ENCODE assay signal across 8 cellular contexts in genomic region chr14:94423465-94424056, GRCh38. TPM values are rescaled to one million over a fixed set of nuclear protein-coding genes. Genes with fewer than 3 reads are reported as not detected.
A peak's percentile ranks its signal among the peaks of the same experiment; 100 is the strongest.
DNase-seq lines count a peak whose midpoint lies in the region; ATAC-seq and TF ChIP-seq lines count a peak whose summit lies in the region.

No MANE protein-coding gene starts in this region.

- H3K79me1 ChIP-seq in neuronal stem cell (ENCODE audit: low read depth, low read length), result no peaks in the 10 kb centered on the region

- no peak overlapping the region for H2AK5ac ChIP-seq in neuronal stem cell (ENCODE audit: low read depth, low read length)

- ATAC-seq in GM18909 (IDR thresholded peaks at IDR 0.05; ENCODE audit: poor library complexity, unreplicated experiment), result peak; percentile 65
- no peak for ATAC-seq in HG03521 (IDR thresholded peaks at IDR 0.05; ENCODE audit: unreplicated experiment)

- H2BK15ac ChIP-seq in neuronal stem cell (ENCODE audit: low read length), result no peak overlapping the region

- intact Hi-C loops in transverse colon (cut with DNase I; ENCODE audit: low total_unique reads), result no loop called here

- H3K4me1 ChIP-seq in neuronal stem cell (ENCODE audit: control insufficient read depth in 2 of 2, insufficient read depth in 1 of 2, low read depth in 1 of 2, low read length in 2 of 2) (peaks cover 0 to 3% of the 10 kb centered on the region in 2 donors), transverse colon (peaks cover 0 to 4% (median 0%) of the 10 kb centered on the region in 4 donors)

- TF ChIP-seq CTCF in fibroblast of pulmonary artery (IDR thresholded peaks at IDR 0.05; ENCODE audit: low read length, missing control alignments), result peak; percentile 86
- TF ChIP-seq CTCF in transverse colon (IDR thresholded peaks at IDR 0.05), result peak; percentile 32 to 65 (median 52)

- H3K14ac ChIP-seq in neuronal stem cell (ENCODE audit: low read length), result no peak overlapping the region

- H2BK5ac ChIP-seq in neuronal stem cell (ENCODE audit: low read length), result no peak overlapping the region

- no CpG with 5 or more reads among the region's 13 CpGs for WGBS in neuronal stem cell (ENCODE audit: extremely low coverage in 2 of 2, insufficient read length in 2 of 2, insufficient replicate concordance in 1 of 2), 2 donors
- 0 to 15% methylated on average over 1 to 13 of the region's 13 CpGs for WGBS in transverse colon (ENCODE audit: low coverage in 1 of 2), 2 donors

- H3K27ac ChIP-seq in neuronal stem cell (replicated peaks; ENCODE audit: low read length) (no peak overlapping the region), transverse colon (no peak overlapping the region)

- H3K9ac ChIP-seq in neuronal stem cell (ENCODE audit: low read depth, low read length, poor library complexity), result no peak overlapping the region

- DNase-seq in Ammon's horn (ENCODE audit: low spot score) (peak; percentile 67), NCI-H1930 (lab: John Stamatoyannopoulos, UW) (peak; percentile 22 to 49), fibroblast of pulmonary artery (ENCODE audit: low read depth) (peak; percentile 79), neuronal stem cell (ENCODE audit: low spot score) (peak; percentile 72), transverse colon (peak; percentile 73)
- DNase-seq in activated CD4-positive, alpha-beta T cell treated with anti-CD3 and anti-CD28 coated beads, Interleukin-2, amount 50 U/mL, for 48 hours, result peak; percentile 59 to 73

- H3K4ac ChIP-seq in neuronal stem cell (ENCODE audit: low read length), result no peak overlapping the region

- H3K18ac ChIP-seq in neuronal stem cell (ENCODE audit: low read length), result no peak overlapping the region

- H3K4me3 ChIP-seq in fibroblast of pulmonary artery (replicated peaks; ENCODE audit: low read depth, low read length) (no peak overlapping the region), neuronal stem cell (ENCODE audit: low read length in 2 of 2) (no peak overlapping the region), transverse colon (no peak overlapping the region)

- no peak overlapping the region for H4K91ac ChIP-seq in neuronal stem cell (ENCODE audit: low read depth, low read length, poor library complexity)

- H3K36me3 ChIP-seq in neuronal stem cell (replicated peaks in 1 of 2; ENCODE audit: control insufficient read depth in 2 of 2, insufficient read depth in 2 of 2, low read length in 2 of 2) (no peaks in the 10 kb centered on the region), transverse colon (no peaks in the 10 kb centered on the region)

- no peak for TF ChIP-seq POLR2A in transverse colon (IDR thresholded peaks at IDR 0.05)

- no peak for TF ChIP-seq EP300 in transverse colon (IDR thresholded peaks at IDR 0.05; ENCODE audit: low read depth)

- H3K23ac ChIP-seq in neuronal stem cell (ENCODE audit: low read depth, low read length, poor library complexity), result no peak overlapping the region

- H2BK120ac ChIP-seq in neuronal stem cell (ENCODE audit: low read depth, low read length), result no peak overlapping the region

- H3K27me3 ChIP-seq in neuronal stem cell (ENCODE audit: control insufficient read depth in 3 of 3, insufficient read depth in 3 of 3, low read depth in 1 of 3, low read length in 3 of 3), result no peaks in the 10 kb centered on the region
- H3K27me3 ChIP-seq in transverse colon, result peaks cover 32% of the 10 kb centered on the region

- in situ Hi-C loops in transverse colon (cut with MboI; ENCODE audit: low pct_ligation_motif_present in 1 of 4, low pct_unique_long_range_greater_than_20kb in 1 of 4, low sequenced_read_pairs in 3 of 4), result no loop called here

- no peak overlapping the region for H2BK12ac ChIP-seq in neuronal stem cell (ENCODE audit: low read length)

- no peak overlapping the region for H2AFZ ChIP-seq in neuronal stem cell (ENCODE audit: low read length)

- H3K9me3 ChIP-seq in neuronal stem cell (replicated peaks in 1 of 2; ENCODE audit: control insufficient read depth in 2 of 2, insufficient read depth in 1 of 2, low read depth in 1 of 2, low read length in 2 of 2) (peaks cover 0 to 2% of the 10 kb centered on the region in 2 donors), transverse colon (no peaks in the 10 kb centered on the region)

- H3K4me2 ChIP-seq in neuronal stem cell (ENCODE audit: insufficient read depth, low read length, poor library complexity, severe bottlenecking), result no peak overlapping the region

- no peak overlapping the region for H4K8ac ChIP-seq in neuronal stem cell (ENCODE audit: low read depth, low read length)

RNA-seq across cellular contexts. Expression of gene SERPINA11, which starts 29.0 kb away (rescaled TPM):
- polyA plus RNA-seq in neuronal stem cell (2013, experiment 1 of 2), result not detected
- polyA plus RNA-seq in neuronal stem cell (2013, experiment 2 of 2), result not detected
- total RNA-seq in transverse colon, result under 1 TPM in 1 of 4 donors, not detected in 3; 0.27 TPM

RNA-seq across cellular contexts. Expression of gene SERPINA1, which starts 35.2 kb away (rescaled TPM):
- polyA plus RNA-seq in neuronal stem cell (2013, experiment 1 of 2), result not detected
- 0.03 TPM for polyA plus RNA-seq in neuronal stem cell (2013, experiment 2 of 2)
- total RNA-seq in transverse colon, result 100 to 1,000 TPM in 1 of 4 donors, 10 to 100 TPM in 3; 35.2 to 107 (median 61.0) TPM

RNA-seq across cellular contexts. Expression of gene SERPINA9, which starts 52.4 kb away (rescaled TPM):
- not detected for polyA plus RNA-seq in neuronal stem cell (2013, experiment 1 of 2)
- polyA plus RNA-seq in neuronal stem cell (2013, experiment 2 of 2), result not detected
- total RNA-seq in transverse colon, result not detected

RNA-seq across cellular contexts. Expression of gene SERPINA2, which starts 57.1 kb away (rescaled TPM):
- polyA plus RNA-seq in neuronal stem cell (2013, experiment 1 of 2), result not detected
- not detected for polyA plus RNA-seq in neuronal stem cell (2013, experiment 2 of 2)
- not detected for total RNA-seq in transverse colon
